In the genomic region with DNA sequence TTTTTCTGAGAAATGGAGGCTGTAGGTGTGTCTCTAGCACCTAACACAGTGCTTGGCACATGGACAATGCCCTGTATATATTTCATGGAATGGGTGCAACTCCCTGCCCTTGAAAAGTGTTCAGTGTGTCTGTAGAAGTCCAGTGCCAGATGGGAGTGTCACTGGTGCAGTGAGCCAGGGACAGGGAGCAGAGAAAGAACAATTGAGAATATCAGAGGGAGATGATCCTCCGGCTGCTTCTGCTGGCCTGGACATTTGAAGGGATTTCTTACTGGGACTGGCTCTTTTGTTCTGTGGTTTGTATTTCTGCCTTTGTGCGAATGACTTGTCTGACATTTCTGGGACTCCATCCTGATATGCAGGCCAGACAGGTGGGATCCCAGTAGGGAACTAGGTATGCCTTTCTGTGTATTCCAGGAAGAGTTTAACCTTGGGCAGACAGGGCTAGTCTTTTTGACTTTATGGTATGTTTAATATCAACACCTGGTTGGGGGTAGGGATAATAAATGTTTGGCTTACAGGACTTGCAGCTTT, we compare ENCODE assay signal across 27 cellular contexts.
"Had no signal": no experiment of that assay in that cellular context is flagged by ENCODE, and none has a peak within 500 bp of the region (broad histone marks: within the 10 kb centered on the region; RNA-seq: fewer than 3 reads in every experiment).

No MANE protein-coding gene starts in this region.

- ATAC-seq: left colon; naive thymus-derived CD8-positive, alpha-beta T cell; pancreas; psoas muscle; stimulated activated naive B cell treated with anti-CD40 and anti-IgM and Interleukin-4, amounts not matched to agents 10 μg/mL and 1 μg/mL and 100 μg/mL, for 72 hours had no signal

- DNase-seq: activated CD4-positive, alpha-beta T cell treated with anti-CD3 and anti-CD28 coated beads for 48 hours; activated CD4-positive, alpha-beta T cell treated with anti-CD3 and anti-CD28 coated beads, Interleukin-2, amount 50 U/mL, for 48 hours; activated CD8-positive, alpha-beta memory T cell treated with anti-CD3 and anti-CD28 coated beads, Interleukin-2, amount 50 U/mL, for 4 hours; activated effector memory CD4-positive, alpha-beta T cell treated with anti-CD3 and anti-CD28 coated beads, Interleukin-2, amount 50 U/mL, for 16 hours; activated naive CD4-positive, alpha-beta T cell treated with anti-CD3 and anti-CD28 coated beads for 36 hours; activated naive CD8-positive, alpha-beta T cell treated with anti-CD3 and anti-CD28 coated beads, Interleukin-2, amount 10 ng/mL, durations not matched to agents 7 days and 5 days; activated T-cell treated with anti-CD3 and anti-CD28 coated beads, Interleukin-2, amount 50 U/mL, for 1 hour; amniotic stem cell; brain microvascular endothelial cell; dermis blood vessel endothelial cell; effector CD8-positive, alpha-beta T cell; glutamatergic neuron; left colon; mammary epithelial cell; naive thymus-derived CD8-positive, alpha-beta T cell; pancreas; psoas muscle; stimulated activated CD4-positive, alpha-beta T cell treated with anti-CD3 and anti-CD28 coated beads, Interleukin-1b, Interleukin-23, amount 100 ng/mL, for 48 hours; stimulated activated CD4-positive, alpha-beta T cell treated with anti-CD3 and anti-CD28 coated beads, Interleukin-4, amount 100 ng/mL, for 4 hours; stimulated activated CD8-positive, alpha-beta memory T cell treated with anti-CD3 and anti-CD28 coated beads, Interleukin-4, amount 100 ng/mL, for 48 hours; stimulated activated naive B cell treated with anti-CD40 and anti-IgM and Interleukin-4, amounts not matched to agents 10 μg/mL and 1 μg/mL and 100 μg/mL, for 72 hours; T-helper 1 cell; trophoblast cell; uterus had no signal

- H3K36me3 Mint-ChIP-seq: activated naive CD8-positive, alpha-beta T cell treated with anti-CD3 and anti-CD28 coated beads, Interleukin-2, amount 10 ng/mL, durations not matched to agents 7 days and 5 days; naive thymus-derived CD8-positive, alpha-beta T cell; stimulated activated naive B cell treated with anti-CD40 and anti-IgM and Interleukin-4, amounts not matched to agents 10 μg/mL and 1 μg/mL and 100 μg/mL, for 72 hours had no signal

- H3K27ac Mint-ChIP-seq: activated naive CD4-positive, alpha-beta T cell treated with anti-CD3 and anti-CD28 coated beads for 36 hours; activated naive CD8-positive, alpha-beta T cell treated with anti-CD3 and anti-CD28 coated beads, Interleukin-2, amount 10 ng/mL, durations not matched to agents 7 days and 5 days; activated T-helper 1 cell treated with anti-CD3 and anti-CD28 coated beads, Interleukin-12 subunit alpha, Interleukin-12 subunit beta, Interleukin-2, Interleukin-4 antibody, amounts not matched to agents 30 ng/mL and 10 ng/mL and 1 ng/mL, durations not matched to agents 14 hours and 24 hours and 36 hours; naive thymus-derived CD8-positive, alpha-beta T cell; stimulated activated naive B cell treated with anti-CD40 and anti-IgM and Interleukin-4, amounts not matched to agents 10 μg/mL and 1 μg/mL and 100 μg/mL, for 72 hours; T-helper 2 cell treated with Interferon-gamma antibody and Interleukin-4, amounts not matched to agents 5 μg/mL and 100 μg/mL, for 36 hours had no signal

- H3K9me3 Mint-ChIP-seq: activated naive CD4-positive, alpha-beta T cell treated with anti-CD3 and anti-CD28 coated beads for 36 hours; activated T-helper 1 cell treated with anti-CD3 and anti-CD28 coated beads, Interleukin-12 subunit alpha, Interleukin-12 subunit beta, Interleukin-2, Interleukin-4 antibody, amounts not matched to agents 30 ng/mL and 10 ng/mL and 1 ng/mL, durations not matched to agents 14 hours and 24 hours and 36 hours; neural crest cell; T-helper 2 cell treated with Interferon-gamma antibody and Interleukin-4, amounts not matched to agents 5 μg/mL and 100 μg/mL, for 36 hours had no signal

- H3K4me3 Mint-ChIP-seq: activated naive CD4-positive, alpha-beta T cell treated with anti-CD3 and anti-CD28 coated beads for 36 hours; activated naive CD8-positive, alpha-beta T cell treated with anti-CD3 and anti-CD28 coated beads, Interleukin-2, amount 10 ng/mL, durations not matched to agents 7 days and 5 days; activated T-helper 1 cell treated with anti-CD3 and anti-CD28 coated beads, Interleukin-12 subunit alpha, Interleukin-12 subunit beta, Interleukin-2, Interleukin-4 antibody, amounts not matched to agents 30 ng/mL and 10 ng/mL and 1 ng/mL, durations not matched to agents 14 hours and 24 hours and 36 hours; naive thymus-derived CD8-positive, alpha-beta T cell; neural crest cell; stimulated activated naive B cell treated with anti-CD40 and anti-IgM and Interleukin-4, amounts not matched to agents 10 μg/mL and 1 μg/mL and 100 μg/mL, for 72 hours; T-helper 2 cell treated with Interferon-gamma antibody and Interleukin-4, amounts not matched to agents 5 μg/mL and 100 μg/mL, for 36 hours had no signal

- H3K4me1 Mint-ChIP-seq: activated naive CD8-positive, alpha-beta T cell treated with anti-CD3 and anti-CD28 coated beads, Interleukin-2, amount 10 ng/mL, durations not matched to agents 7 days and 5 days; naive thymus-derived CD8-positive, alpha-beta T cell; neural crest cell; stimulated activated naive B cell treated with anti-CD40 and anti-IgM and Interleukin-4, amounts not matched to agents 10 μg/mL and 1 μg/mL and 100 μg/mL, for 72 hours had no signal

- H3K27me3 Mint-ChIP-seq: activated naive CD8-positive, alpha-beta T cell treated with anti-CD3 and anti-CD28 coated beads, Interleukin-2, amount 10 ng/mL, durations not matched to agents 7 days and 5 days; stimulated activated naive B cell treated with anti-CD40 and anti-IgM and Interleukin-4, amounts not matched to agents 10 μg/mL and 1 μg/mL and 100 μg/mL, for 72 hours had no signal
